8 cellular contexts compared by ENCODE assay signal in genomic region chr3:127590282-127590592, GRCh38. TPM values are rescaled to one million over a fixed set of nuclear protein-coding genes. Genes with fewer than 3 reads are reported as not detected.
DNase-seq lines count a peak whose midpoint lies in the region; ATAC-seq and TF ChIP-seq lines count a peak whose summit lies in the region.

No MANE protein-coding gene starts in this region.

- no peak for TF ChIP-seq CTCF in GM06990 (IDR thresholded peaks at IDR 0.05; ENCODE audit: insufficient read depth, low read length, poor library complexity, severe bottlenecking)

- no peaks in the 10 kb centered on the region for H3K9me3 ChIP-seq in HUES48 (ENCODE audit: control insufficient read depth, insufficient read depth, low read length)
- H3K9me3 ChIP-seq in iPS-20b (ENCODE audit: insufficient read depth, low read depth, low read length): no peaks in the 10 kb centered on the region

- peaks cover 34% of the 10 kb centered on the region for H3K4me1 Mint-ChIP-seq in activated naive CD8-positive, alpha-beta T cell treated with anti-CD3 and anti-CD28 coated beads for 36 hours

- no peaks in the 10 kb centered on the region for H3K27me3 Mint-ChIP-seq in activated naive CD8-positive, alpha-beta T cell treated with anti-CD3 and anti-CD28 coated beads for 36 hours

- H3K36me3 ChIP-seq in GM06990 (ENCODE audit: control insufficient read depth, insufficient read depth, low read length) (peaks cover 7% of the 10 kb centered on the region), HUES48 (ENCODE audit: control insufficient read depth, insufficient read depth, low read length) (no peaks in the 10 kb centered on the region), iPS-20b (ENCODE audit: insufficient read depth, low read depth, low read length) (no peaks in the 10 kb centered on the region)

- H3K36me3 Mint-ChIP-seq in activated naive CD8-positive, alpha-beta T cell treated with anti-CD3 and anti-CD28 coated beads for 36 hours: peaks cover 2% of the 10 kb centered on the region

- peak overlapping the region; percentile 93 for H3K27ac ChIP-seq in HUES48 (ENCODE audit: low read depth, low read length)
- no peak overlapping the region for H3K27ac ChIP-seq in iPS-20b (ENCODE audit: low read length)

- H3K27me3 ChIP-seq in GM06990 (replicated peaks; ENCODE audit: control insufficient read depth, insufficient read depth, low read length) (no peaks in the 10 kb centered on the region), HUES48 (ENCODE audit: control insufficient read depth, insufficient read depth, low read length) (peaks cover 3% of the 10 kb centered on the region; the same call in 1 of the 2 replicates), iPS-20b (ENCODE audit: insufficient read depth, low read length) (peaks cover 18% of the 10 kb centered on the region; the same call in 1 of the 2 replicates)

- H3K4me1 ChIP-seq in HUES48 (ENCODE audit: control insufficient read depth, insufficient read depth, low read length): peaks cover 19% of the 10 kb centered on the region
- peaks cover 11% of the 10 kb centered on the region; the same call in 1 of the 2 replicates for H3K4me1 ChIP-seq in iPS-20b (ENCODE audit: insufficient read depth, low read length)

- peak overlapping the region; percentile 51 for H3K27ac Mint-ChIP-seq in activated naive CD8-positive, alpha-beta T cell treated with anti-CD3 and anti-CD28 coated beads for 36 hours

- no peaks in the 10 kb centered on the region for H3K9me3 Mint-ChIP-seq in activated naive CD8-positive, alpha-beta T cell treated with anti-CD3 and anti-CD28 coated beads for 36 hours

- H3K4me3 Mint-ChIP-seq in activated naive CD8-positive, alpha-beta T cell treated with anti-CD3 and anti-CD28 coated beads for 36 hours: peak overlapping the region; percentile 92

- H3K9ac ChIP-seq in HUES48 (ENCODE audit: low read depth, low read length) (peak overlapping the region; percentile 54), iPS-20b (ENCODE audit: low read depth, low read length) (peak overlapping the region; percentile 75; the same call in 1 of the 2 replicates)

- DNase-seq in GM06990 (ENCODE audit: extremely low read depth, insufficient read length) (peak; percentile 84), HuH-7.5 (ENCODE audit: low spot score) (no peak)
- peak; percentile 57 for DNase-seq in activated naive CD8-positive, alpha-beta T cell treated with anti-CD3 and anti-CD28 coated beads for 36 hours
- peak; percentile 24 for DNase-seq in stimulated activated CD4-positive, alpha-beta T cell treated with anti-CD3 and anti-CD28 coated beads, Interleukin-4, amount 100 ng/mL, for 24 hours
- DNase-seq in central memory CD4-positive, alpha-beta T cell: no peak

- H3K4me3 ChIP-seq in GM06990 (replicated peaks; ENCODE audit: low read depth, low read length) (peak overlapping the region; percentile 93), HUES48 (ENCODE audit: low read depth, low read length) (peak overlapping the region; percentile 71), iPS-20b (ENCODE audit: low read length) (peak overlapping the region; percentile 77; the same call in 1 of the 2 replicates)

- peak; percentile 28 for ATAC-seq in GM21423 (IDR thresholded peaks at IDR 0.05; ENCODE audit: unreplicated experiment)

RNA-seq across cellular contexts. Expression of gene TPRA1, which starts 0.3 kb away (rescaled TPM):
- 10 to 100 TPM; 29.4 to 32.3 TPM for total RNA-seq in activated naive CD8-positive, alpha-beta T cell treated with anti-CD3 and anti-CD28 coated beads for 36 hours

RNA-seq across cellular contexts. Expression of gene MCM2, which starts 8.0 kb away (rescaled TPM):
- 100 to 1,000 TPM; 311 to 325 TPM for total RNA-seq in activated naive CD8-positive, alpha-beta T cell treated with anti-CD3 and anti-CD28 coated beads for 36 hours

RNA-seq across cellular contexts. Expression of gene PODXL2, which starts 38.7 kb away (rescaled TPM):
- 1 to 10 TPM; 1.3 to 1.7 TPM for total RNA-seq in activated naive CD8-positive, alpha-beta T cell treated with anti-CD3 and anti-CD28 coated beads for 36 hours

Comparison
In these comparisons a context has a peak if more than half of its experiments do, and no peak if none do; other contexts are left out.
1. DNase-seq: peak in GM06990 (single experiment), activated naive CD8-positive, alpha-beta T cell treated with anti-CD3 and anti-CD28 coated beads for 36 hours (single experiment) and stimulated activated CD4-positive, alpha-beta T cell treated with anti-CD3 and anti-CD28 coated beads, Interleukin-4, amount 100 ng/mL, for 24 hours (single experiment); none in central memory CD4-positive, alpha-beta T cell (single experiment) and HuH-7.5 (single experiment).
2. Peak in every context shown above with its lines, with median percentiles within 50 percentile points of each other: H3K4me3 ChIP-seq.